Comparison of ENCODE assay signal across 1 cellular context in the genomic region with DNA sequence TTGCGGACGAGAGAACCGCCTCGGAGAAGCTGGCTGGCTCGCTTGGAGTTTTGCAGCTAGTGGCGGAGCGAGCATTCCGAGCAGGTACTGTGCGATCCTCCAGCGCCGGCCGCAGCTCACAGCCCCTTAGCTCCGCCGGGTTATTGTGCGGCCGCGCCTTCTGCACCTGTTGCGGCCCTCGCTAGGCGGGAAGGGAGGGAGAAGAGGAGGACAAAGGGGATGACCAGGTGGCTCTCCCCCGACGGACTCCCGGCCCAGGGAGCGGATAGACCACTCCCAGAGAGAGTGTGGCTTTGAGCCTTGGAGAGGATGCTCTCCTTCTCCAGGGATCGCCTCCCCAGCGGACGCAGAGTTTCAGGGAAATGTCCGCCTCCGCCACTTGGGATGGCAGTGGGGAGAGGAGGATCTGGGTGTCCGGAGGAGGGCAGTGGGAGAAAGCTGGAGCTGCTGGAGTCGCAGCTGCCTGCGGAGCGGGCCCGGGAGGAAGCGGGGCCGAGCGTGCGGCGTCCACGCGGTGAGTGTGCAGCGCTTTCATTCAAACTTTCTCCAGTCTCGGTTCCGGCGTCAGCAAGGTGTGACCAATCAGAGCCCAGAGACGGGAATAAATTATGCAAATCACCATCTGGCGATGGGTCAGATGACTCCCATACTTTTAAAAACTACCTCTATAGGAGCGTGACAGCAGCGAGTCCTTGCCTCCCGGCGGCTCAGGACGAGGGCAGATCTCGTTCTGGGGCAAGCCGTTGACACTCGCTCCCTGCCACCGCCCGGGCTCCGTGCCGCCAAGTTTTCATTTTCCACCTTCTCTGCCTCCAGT.
TF ChIP-seq lines count a peak whose summit lies in the region.

A gene (plus strand): TSS at position 681 of the 817 bp plus-strand sequence. CDS start 252 bp downstream, outside the sequence.

TF ChIP-seq in SK-N-SH, 30 proteins besides CTCF, POLR2A, EP300 and RAD21 (continued from another document):
- TF ChIP-seq, protein P1, sequence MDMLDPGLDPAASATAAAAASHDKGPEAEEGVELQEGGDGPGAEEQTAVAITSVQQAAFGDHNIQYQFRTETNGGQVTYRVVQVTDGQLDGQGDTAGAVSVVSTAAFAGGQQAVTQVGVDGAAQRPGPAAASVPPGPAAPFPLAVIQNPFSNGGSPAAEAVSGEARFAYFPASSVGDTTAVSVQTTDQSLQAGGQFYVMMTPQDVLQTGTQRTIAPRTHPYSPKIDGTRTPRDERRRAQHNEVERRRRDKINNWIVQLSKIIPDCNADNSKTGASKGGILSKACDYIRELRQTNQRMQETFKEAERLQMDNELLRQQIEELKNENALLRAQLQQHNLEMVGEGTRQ (IDR thresholded peaks at IDR 0.05; ENCODE audit: borderline replicate concordance, low read depth, low read length) = no peak
- no peak for TF ChIP-seq MEF2A (IDR thresholded peaks at IDR 0.05; ENCODE audit: borderline replicate concordance, low read depth)
- TF ChIP-seq, protein P2, sequence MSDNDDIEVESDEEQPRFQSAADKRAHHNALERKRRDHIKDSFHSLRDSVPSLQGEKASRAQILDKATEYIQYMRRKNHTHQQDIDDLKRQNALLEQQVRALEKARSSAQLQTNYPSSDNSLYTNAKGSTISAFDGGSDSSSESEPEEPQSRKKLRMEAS (IDR thresholded peaks at IDR 0.05; ENCODE audit: low read depth) = peak; percentile 87
